1 cellular context compared by ENCODE assay signal in the genomic region with DNA sequence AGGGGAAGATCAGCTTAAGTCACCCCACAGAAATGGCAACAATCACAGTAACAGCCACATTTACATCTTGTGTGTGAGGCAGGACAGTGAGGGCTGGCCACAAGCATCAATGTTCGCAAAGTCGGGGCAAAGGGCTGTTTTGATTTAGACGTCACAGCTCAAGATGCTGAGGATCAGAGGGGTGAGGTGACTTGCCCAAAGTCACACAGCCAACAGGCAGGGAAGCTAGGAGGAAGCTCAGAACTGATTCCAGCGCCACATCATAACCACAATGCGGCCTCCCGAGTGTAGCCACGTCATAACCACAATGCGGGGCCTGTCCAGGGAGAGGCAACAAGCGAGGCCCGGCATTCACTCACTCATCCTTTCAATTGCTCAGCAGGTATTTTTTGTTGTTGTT.
TF ChIP-seq lines count a peak whose summit lies in the region.

No MANE protein-coding gene starts in this region.

TF ChIP-seq in GM23338, 12 proteins besides CTCF, POLR2A, EP300 and RAD21 (continued from another document):
- TF ChIP-seq, protein P1, sequence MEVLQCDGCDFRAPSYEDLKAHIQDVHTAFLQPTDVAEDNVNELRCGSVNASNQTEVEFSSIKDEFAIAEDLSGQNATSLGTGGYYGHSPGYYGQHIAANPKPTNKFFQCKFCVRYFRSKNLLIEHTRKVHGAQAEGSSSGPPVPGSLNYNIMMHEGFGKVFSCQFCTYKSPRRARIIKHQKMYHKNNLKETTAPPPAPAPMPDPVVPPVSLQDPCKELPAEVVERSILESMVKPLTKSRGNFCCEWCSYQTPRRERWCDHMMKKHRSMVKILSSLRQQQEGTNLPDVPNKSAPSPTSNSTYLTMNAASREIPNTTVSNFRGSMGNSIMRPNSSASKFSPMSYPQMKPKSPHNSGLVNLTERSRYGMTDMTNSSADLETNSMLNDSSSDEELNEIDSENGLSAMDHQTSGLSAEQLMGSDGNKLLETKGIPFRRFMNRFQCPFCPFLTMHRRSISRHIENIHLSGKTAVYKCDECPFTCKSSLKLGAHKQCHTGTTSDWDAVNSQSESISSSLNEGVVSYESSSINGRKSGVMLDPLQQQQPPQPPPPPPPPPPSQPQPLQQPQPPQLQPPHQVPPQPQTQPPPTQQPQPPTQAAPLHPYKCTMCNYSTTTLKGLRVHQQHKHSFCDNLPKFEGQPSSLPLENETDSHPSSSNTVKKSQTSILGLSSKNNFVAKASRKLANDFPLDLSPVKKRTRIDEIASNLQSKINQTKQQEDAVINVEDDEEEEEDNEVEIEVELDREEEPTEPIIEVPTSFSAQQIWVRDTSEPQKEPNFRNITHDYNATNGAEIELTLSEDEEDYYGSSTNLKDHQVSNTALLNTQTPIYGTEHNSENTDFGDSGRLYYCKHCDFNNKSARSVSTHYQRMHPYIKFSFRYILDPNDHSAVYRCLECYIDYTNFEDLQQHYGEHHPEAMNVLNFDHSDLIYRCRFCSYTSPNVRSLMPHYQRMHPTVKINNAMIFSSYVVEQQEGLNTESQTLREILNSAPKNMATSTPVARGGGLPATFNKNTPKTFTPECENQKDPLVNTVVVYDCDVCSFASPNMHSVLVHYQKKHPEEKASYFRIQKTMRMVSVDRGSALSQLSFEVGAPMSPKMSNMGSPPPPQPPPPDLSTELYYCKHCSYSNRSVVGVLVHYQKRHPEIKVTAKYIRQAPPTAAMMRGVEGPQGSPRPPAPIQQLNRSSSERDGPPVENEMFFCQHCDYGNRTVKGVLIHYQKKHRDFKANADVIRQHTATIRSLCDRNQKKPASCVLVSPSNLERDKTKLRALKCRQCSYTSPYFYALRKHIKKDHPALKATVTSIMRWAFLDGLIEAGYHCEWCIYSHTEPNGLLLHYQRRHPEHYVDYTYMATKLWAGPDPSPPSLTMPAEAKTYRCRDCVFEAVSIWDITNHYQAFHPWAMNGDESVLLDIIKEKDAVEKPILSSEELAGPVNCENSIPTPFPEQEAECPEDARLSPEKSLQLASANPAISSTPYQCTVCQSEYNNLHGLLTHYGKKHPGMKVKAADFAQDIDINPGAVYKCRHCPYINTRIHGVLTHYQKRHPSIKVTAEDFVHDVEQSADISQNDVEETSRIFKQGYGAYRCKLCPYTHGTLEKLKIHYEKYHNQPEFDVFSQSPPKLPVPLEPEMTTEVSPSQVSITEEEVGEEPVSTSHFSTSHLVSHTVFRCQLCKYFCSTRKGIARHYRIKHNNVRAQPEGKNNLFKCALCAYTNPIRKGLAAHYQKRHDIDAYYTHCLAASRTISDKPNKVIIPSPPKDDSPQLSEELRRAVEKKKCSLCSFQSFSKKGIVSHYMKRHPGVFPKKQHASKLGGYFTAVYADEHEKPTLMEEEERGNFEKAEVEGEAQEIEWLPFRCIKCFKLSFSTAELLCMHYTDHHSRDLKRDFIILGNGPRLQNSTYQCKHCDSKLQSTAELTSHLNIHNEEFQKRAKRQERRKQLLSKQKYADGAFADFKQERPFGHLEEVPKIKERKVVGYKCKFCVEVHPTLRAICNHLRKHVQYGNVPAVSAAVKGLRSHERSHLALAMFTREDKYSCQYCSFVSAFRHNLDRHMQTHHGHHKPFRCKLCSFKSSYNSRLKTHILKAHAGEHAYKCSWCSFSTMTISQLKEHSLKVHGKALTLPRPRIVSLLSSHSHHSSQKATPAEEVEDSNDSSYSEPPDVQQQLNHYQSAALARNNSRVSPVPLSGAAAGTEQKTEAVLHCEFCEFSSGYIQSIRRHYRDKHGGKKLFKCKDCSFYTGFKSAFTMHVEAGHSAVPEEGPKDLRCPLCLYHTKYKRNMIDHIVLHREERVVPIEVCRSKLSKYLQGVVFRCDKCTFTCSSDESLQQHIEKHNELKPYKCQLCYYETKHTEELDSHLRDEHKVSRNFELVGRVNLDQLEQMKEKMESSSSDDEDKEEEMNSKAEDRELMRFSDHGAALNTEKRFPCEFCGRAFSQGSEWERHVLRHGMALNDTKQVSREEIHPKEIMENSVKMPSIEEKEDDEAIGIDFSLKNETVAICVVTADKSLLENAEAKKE (CRISPR knock-in tag; IDR thresholded peaks at IDR 0.05): no peak
- TF ChIP-seq STAT1 (IDR thresholded peaks at IDR 0.05; ENCODE audit: unreplicated experiment) (no peak), NANOG (IDR thresholded peaks at IDR 0.05; ENCODE audit: borderline replicate concordance) (no peak), POLR2AphosphoS5 (IDR thresholded peaks at IDR 0.05; ENCODE audit: low read depth) (no peak)
